Comparison of ENCODE assay signal across 9 cellular contexts in genomic region chr4:101791189-101791572, GRCh38. TPM values are rescaled to one million over a fixed set of nuclear protein-coding genes. Genes with fewer than 3 reads are reported as not detected.
DNase-seq lines count a peak whose midpoint lies in the region; ATAC-seq and TF ChIP-seq lines count a peak whose summit lies in the region.
"Had no signal": no experiment of that assay in that cellular context is flagged by ENCODE, and none has a peak within 500 bp of the region (broad histone marks: within the 10 kb centered on the region; RNA-seq: fewer than 3 reads in every experiment).

No MANE protein-coding gene starts in this region.

- H3K9me3 Mint-ChIP-seq in GM23338 = peaks cover 7% of the 10 kb centered on the region; the same call in 2 of the 3 replicates

- H3K36me3 Mint-ChIP-seq in GM23338 (ENCODE audit: low read depth) = peaks cover 6% of the 10 kb centered on the region

- H3K4me3 Mint-ChIP-seq in GM23338 = peak overlapping the region; percentile 71

- ATAC-seq in GM23338 = peak; percentile 61
- no peak for ATAC-seq in gastrocnemius medialis

- no peaks in the 10 kb centered on the region for H3F3A ChIP-seq in GM23338 (replicated peaks; ENCODE audit: low read depth)

- peak overlapping the region; percentile 97 for H2AFZ ChIP-seq in GM23338
- H2AFZ ChIP-seq in OCI-LY3 (ENCODE audit: low read depth, low read length) = peak overlapping the region; percentile 82

- H3K4me1 ChIP-seq in GM23338 (ENCODE audit: insufficient read depth) = peaks cover 25% of the 10 kb centered on the region
- H3K4me1 ChIP-seq in OCI-LY3 (ENCODE audit: low read length) = peaks cover 41% of the 10 kb centered on the region
- H3K4me1 ChIP-seq in gastrocnemius medialis = no peaks in the 10 kb centered on the region

- in situ Hi-C loops in G401 (cut with HindIII; ENCODE audit: low sequenced_read_pairs) (no loop called here), gastrocnemius medialis (cut with MboI; ENCODE audit: low sequenced_read_pairs in 4 of 4) (no loop called here)

- H3K27ac Mint-ChIP-seq in GM23338 = 0 out of 2 replicates have a peak overlapping the region, but pooled peaks have one; percentile 44

- no peak for TF ChIP-seq CTCF in GM23338 (conservative IDR thresholded peaks at IDR 0.05; ENCODE audit: low read depth in 2 of 2)
- no peak for TF ChIP-seq CTCF in OCI-LY3 (IDR thresholded peaks at IDR 0.05; ENCODE audit: low read depth, low read length)
- no peak for TF ChIP-seq CTCF in fibroblast of villous mesenchyme (IDR thresholded peaks at IDR 0.05; ENCODE audit: insufficient read depth, low read depth, low read length)
- no peak for TF ChIP-seq CTCF in gastrocnemius medialis (IDR thresholded peaks at IDR 0.05 in 4 of 5, conservative IDR thresholded peaks at IDR 0.05 in 1 of 5)
- no peak for TF ChIP-seq CTCF in WERI-Rb-1 (IDR thresholded peaks at IDR 0.05; ENCODE audit: low read depth, low read length)

- H3K79me2 ChIP-seq in GM23338 (replicated peaks; ENCODE audit: insufficient read depth) (no peaks in the 10 kb centered on the region), OCI-LY3 (ENCODE audit: low read length) (no peaks in the 10 kb centered on the region)

- H3K9ac ChIP-seq in OCI-LY3 (ENCODE audit: low read length) = peak overlapping the region; percentile 86

- no peak overlapping the region for H3K27ac ChIP-seq in GM23338 (ENCODE audit: low read depth)
- peak overlapping the region; percentile 74 for H3K27ac ChIP-seq in OCI-LY3 (ENCODE audit: low read length)
- no peak overlapping the region for H3K27ac ChIP-seq in gastrocnemius medialis
- no peak overlapping the region for H3K27ac ChIP-seq in WERI-Rb-1

- peak overlapping the region; percentile 81 for H3K4me2 ChIP-seq in GM23338
- H3K4me2 ChIP-seq in OCI-LY3 (ENCODE audit: low read length) = peak overlapping the region; percentile 92

- intact Hi-C loops in gastrocnemius medialis (cut with DNase I; ENCODE audit: low total_unique reads) = no loop called here

- peaks cover 22% of the 10 kb centered on the region for H3K4me1 Mint-ChIP-seq in GM23338

- peak overlapping the region; percentile 54 for H3K4me3 ChIP-seq in GM23338
- H3K4me3 ChIP-seq in OCI-LY3 (ENCODE audit: low read length) = peak overlapping the region; percentile 85
- H3K4me3 ChIP-seq in fibroblast of villous mesenchyme (ENCODE audit: low read depth, low read length) = peak overlapping the region; percentile 50
- peak overlapping the region; percentile 39 to 59 (median 51) for H3K4me3 ChIP-seq in gastrocnemius medialis
- H3K4me3 ChIP-seq in WERI-Rb-1 (ENCODE audit: low read depth, low read length) = no peak overlapping the region

- H3K9me3 ChIP-seq in OCI-LY3 (ENCODE audit: insufficient read depth, low read length) (no peaks in the 10 kb centered on the region), gastrocnemius medialis (no peaks in the 10 kb centered on the region), WERI-Rb-1 (ENCODE audit: severe bottlenecking) (no peaks in the 10 kb centered on the region)

- no peaks in the 10 kb centered on the region for H3K36me3 ChIP-seq in GM23338 (ENCODE audit: insufficient read depth)
- no peaks in the 10 kb centered on the region for H3K36me3 ChIP-seq in OCI-LY3 (replicated peaks; ENCODE audit: low read depth, low read length)
- H3K36me3 ChIP-seq in gastrocnemius medialis = no peaks in the 10 kb centered on the region
- no peaks in the 10 kb centered on the region for H3K36me3 ChIP-seq in WERI-Rb-1

- no peak for TF ChIP-seq POLR2A in gastrocnemius medialis (IDR thresholded peaks at IDR 0.05)

- DNase-seq in G401 (ENCODE audit: low spot score) (peak; percentile 78), GM23338 (ENCODE audit: low spot score) (peak; percentile 48), fibroblast of villous mesenchyme (ENCODE audit: low read depth) (no peak), gastrocnemius medialis (no peak), WERI-Rb-1 (no peak), HUDEP-2 (lab: John Stamatoyannopoulos, UW; ENCODE audit: unreplicated experiment in 76 of 76) (no peak), GM19238 (ENCODE audit: insufficient read length, low spot score) (no peak)

- H3K27me3 ChIP-seq in GM23338 (ENCODE audit: insufficient read depth) (no peaks in the 10 kb centered on the region), OCI-LY3 (ENCODE audit: low read depth, low read length) (no peaks in the 10 kb centered on the region; the same call in 1 of the 2 replicates), gastrocnemius medialis (peaks cover 2 to 9% (median 8%) of the 10 kb centered on the region in 3 donors), WERI-Rb-1 (ENCODE audit: insufficient read depth, low read depth, severe bottlenecking) (no peaks in the 10 kb centered on the region)

- no peaks in the 10 kb centered on the region for H3K9me2 ChIP-seq in GM23338 (ENCODE audit: insufficient read depth)

- H3K27me3 Mint-ChIP-seq in GM23338 (ENCODE audit: insufficient read depth, low read depth, poor library complexity) = peaks cover 2% of the 10 kb centered on the region

- H4K20me1 ChIP-seq in GM23338 (replicated peaks; ENCODE audit: insufficient read depth) (no peaks in the 10 kb centered on the region), OCI-LY3 (ENCODE audit: insufficient read depth, low read length) (no peaks in the 10 kb centered on the region)

TF ChIP-seq in GM23338, 12 proteins besides CTCF, POLR2A, EP300 and RAD21:
- TF ChIP-seq POLR2AphosphoS5 (IDR thresholded peaks at IDR 0.05; ENCODE audit: low read depth) (no peak), REST (IDR thresholded peaks at IDR 0.05; ENCODE audit: unreplicated experiment) (no peak), STAT1 (IDR thresholded peaks at IDR 0.05; ENCODE audit: unreplicated experiment) (no peak), CREB1 (CRISPR knock-in tag; IDR thresholded peaks at IDR 0.05; ENCODE audit: low read depth) (peak; percentile 4; the same call in 1 of the 2 replicates), ZNF331 (CRISPR knock-in tag; IDR thresholded peaks at IDR 0.05; ENCODE audit: low read depth) (no peak), ZNF114 (CRISPR knock-in tag; IDR thresholded peaks at IDR 0.05) (no peak), EZH2phosphoT487 (IDR thresholded peaks at IDR 0.05; ENCODE audit: unreplicated experiment) (no peak), EZH2 (IDR thresholded peaks at IDR 0.05; ENCODE audit: low read depth, unreplicated experiment) (peak; percentile 24), ETS1 (IDR thresholded peaks at IDR 0.05) (no peak)

RNA-seq across cellular contexts. Expression of gene BANK1, which starts 0.7 kb away (rescaled TPM):
- total RNA-seq in G401 (2014; rRNA removed; shearing (Covaris generic)) = not detected in 2 replicates
- 0.87 and 1.0 TPM in 2 replicates for total RNA-seq in GM23338 (2014; rRNA removed; shearing (Covaris generic))
- 0.49 and 0.86 TPM in 2 replicates for polyA plus RNA-seq in GM23338 (2016; fragmentation: Nextera tagmentation; extraction: Ambion mirVana)
- total RNA-seq in fibroblast of villous mesenchyme (0.32 and 0.86 TPM in 2 replicates), gastrocnemius medialis (under 1 TPM; 0.10 to 0.91 (median 0.26) TPM)
- total RNA-seq: LHCN-M2 had no signal

Comparison
In these comparisons a context has a peak if more than half of its experiments do, and no peak if none do; other contexts are left out.
1. DNase-seq: peak in G401 (single experiment) and GM23338 (single experiment); none in fibroblast of villous mesenchyme (single experiment), gastrocnemius medialis (0 of 2), WERI-Rb-1 (single experiment), HUDEP-2 (0 of 76) and GM19238 (single experiment).